Comparison of ENCODE assay signal across 14 cellular contexts in genomic region chr18:9173770-9174233, GRCh38. TPM values are rescaled to one million over a fixed set of nuclear protein-coding genes. Genes with fewer than 3 reads are reported as not detected.
DNase-seq lines count a peak whose midpoint lies in the region; ATAC-seq and TF ChIP-seq lines count a peak whose summit lies in the region.
"Had no signal": no experiment of that assay in that cellular context is flagged by ENCODE, and none has a peak within 500 bp of the region (broad histone marks: within the 10 kb centered on the region; RNA-seq: fewer than 3 reads in every experiment).

No MANE protein-coding gene starts in this region.

- H3K4me3 Mint-ChIP-seq in CD14-positive monocyte: peak overlapping the region in 1 of 2 donors; percentile 63
- H3K4me3 Mint-ChIP-seq in effector memory CD8-positive, alpha-beta T cell: peak overlapping the region in 1 of 2 donors; percentile 43
- H3K4me3 Mint-ChIP-seq: activated T-helper 1 cell treated with anti-CD3 and anti-CD28 coated beads, Interleukin-12 subunit alpha, Interleukin-12 subunit beta, Interleukin-2, Interleukin-4 antibody, amounts not matched to agents 30 ng/mL and 10 ng/mL and 1 ng/mL, durations not matched to agents 14 hours and 24 hours and 36 hours; neural progenitor cell had no signal

- no peaks in the 10 kb centered on the region for H3K9me3 ChIP-seq in ascending aorta
- H3K9me3 ChIP-seq: left lung, testis had no signal

- no peak overlapping the region for H3K4me3 ChIP-seq in GM12865 (ENCODE audit: low read depth, low read length)
- no peak overlapping the region for H3K4me3 ChIP-seq in ascending aorta
- H3K4me3 ChIP-seq: left lung, neural progenitor cell, testis had no signal

- H3K27ac Mint-ChIP-seq in CD14-positive monocyte: peak overlapping the region in 6 of 7 donors; percentile 15 to 80 (median 58)
- peak overlapping the region; percentile 63 to 75 for H3K27ac Mint-ChIP-seq in effector memory CD8-positive, alpha-beta T cell
- H3K27ac Mint-ChIP-seq: neural progenitor cell had no signal

- DNase-seq in CD14-positive monocyte (ENCODE audit: low spot score) (no peak), GM12865 (ENCODE audit: low read depth) (peak; percentile 7), DMS79 treated with DMSO at 0.1 percent for 48 hours (lab: John Stamatoyannopoulos, UW) (no peak), cerebellar nuclear complex (lab: John Stamatoyannopoulos, UW) (no peak), ascending aorta (ENCODE audit: low spot score in 2 of 2) (no peak)
- no peak for DNase-seq in effector memory CD8-positive, alpha-beta T cell
- DNase-seq: left lung, NCI-H187 treated with DMSO at 0.1 percent for 48 hours, testis had no signal

- H3K9me3 Mint-ChIP-seq in CD14-positive monocyte: peaks cover 1 to 5% (median 2%) of the 10 kb centered on the region in 7 donors
- no peaks in the 10 kb centered on the region for H3K9me3 Mint-ChIP-seq in effector memory CD8-positive, alpha-beta T cell

- H3K4me1 ChIP-seq in ascending aorta: peaks cover 0 to 13% of the 10 kb centered on the region in 2 donors
- H3K4me1 ChIP-seq: neural progenitor cell, testis had no signal

- peaks cover 6 to 17% of the 10 kb centered on the region in 2 donors for H3K36me3 Mint-ChIP-seq in CD14-positive monocyte
- peaks cover 32% of the 10 kb centered on the region for H3K36me3 Mint-ChIP-seq in effector memory CD8-positive, alpha-beta T cell (ENCODE audit: insufficient read depth)

- ATAC-seq in HG03280 (IDR thresholded peaks at IDR 0.05; ENCODE audit: unreplicated experiment): peak; percentile 64
- peak; percentile 43 for ATAC-seq in effector memory CD8-positive, alpha-beta T cell (replicated peaks)
- ATAC-seq: HCT116 had no signal

- H3K27ac ChIP-seq in ascending aorta: no peak overlapping the region
- H3K27ac ChIP-seq: neural progenitor cell, testis, VCaP had no signal

- H3K27me3 Mint-ChIP-seq in CD14-positive monocyte (ENCODE audit: low read depth in 3 of 3): no peaks in the 10 kb centered on the region
- H3K27me3 Mint-ChIP-seq in effector memory CD8-positive, alpha-beta T cell: no peaks in the 10 kb centered on the region

- no peaks in the 10 kb centered on the region for H3K36me3 ChIP-seq in ascending aorta
- H3K36me3 ChIP-seq: left lung, neural progenitor cell had no signal

- H3K27me3 ChIP-seq in ascending aorta: no peaks in the 10 kb centered on the region
- H3K27me3 ChIP-seq: left lung, neural progenitor cell, testis had no signal

- intact Hi-C loops in CD14-positive monocyte (cut with micrococcal nuclease) (no loop called here), ascending aorta (cut with DNase I) (no loop called here)

- TF ChIP-seq CTCF in CD14-positive monocyte (IDR thresholded peaks at IDR 0.05) (no peak), GM12865 (IDR thresholded peaks at IDR 0.05; ENCODE audit: insufficient read depth, low read depth, low read length, missing control alignments) (no peak), ascending aorta (IDR thresholded peaks at IDR 0.05) (no peak)

- H3K4me1 Mint-ChIP-seq in CD14-positive monocyte: peaks cover 74% of the 10 kb centered on the region
- H3K4me1 Mint-ChIP-seq in effector memory CD8-positive, alpha-beta T cell (ENCODE audit: low read depth in 2 of 2): peaks cover 53 to 75% of the 10 kb centered on the region in 2 donors
- H3K4me1 Mint-ChIP-seq: neural progenitor cell had no signal

RNA-seq across cellular contexts. Expression of gene ANKRD12, which starts 37.2 kb away (rescaled TPM):
- polyA plus RNA-seq in CD14-positive monocyte: 10 to 100 TPM; 15.4 to 15.5 TPM
- total RNA-seq in ascending aorta: 11.4 TPM
